ENCODE assay signal across 8 cellular contexts in the genomic region with DNA sequence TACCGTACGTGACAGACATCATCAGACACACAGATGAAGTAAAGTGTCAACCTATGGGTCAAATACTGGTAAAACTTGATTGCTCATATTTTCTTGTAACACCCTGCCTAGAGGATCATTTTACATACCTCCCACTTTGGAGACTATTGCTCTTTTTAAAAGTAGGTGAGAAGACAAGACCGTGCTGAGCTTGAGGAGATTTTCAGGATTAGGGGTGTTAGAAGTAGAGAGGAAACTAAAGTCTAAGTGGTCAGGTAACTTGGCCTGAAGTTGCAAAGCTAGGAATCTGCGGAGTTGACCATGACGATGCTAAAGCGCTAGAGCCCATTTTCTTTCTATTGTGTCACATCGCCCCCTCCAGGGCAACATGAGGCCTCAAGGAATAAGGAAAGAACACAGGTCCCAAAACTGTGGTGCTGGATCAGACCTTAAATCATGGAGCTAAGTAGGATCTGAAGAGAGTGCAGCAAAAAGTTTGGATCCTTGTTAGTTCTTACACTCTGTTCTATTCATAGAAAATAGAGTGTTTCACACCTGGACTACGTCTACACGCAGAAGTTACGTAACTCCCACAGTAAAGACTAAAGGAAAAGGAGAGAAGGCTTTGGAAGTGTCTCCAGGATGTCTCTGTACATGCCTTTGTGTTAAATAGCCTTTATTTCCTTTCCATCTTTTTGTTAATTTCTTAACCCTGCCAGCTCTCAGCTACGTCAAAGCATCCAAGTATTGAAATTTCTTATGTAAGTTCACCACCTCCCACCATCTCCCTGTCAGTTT. TPM values are rescaled to one million over a fixed set of nuclear protein-coding genes. Genes with fewer than 3 reads are reported as not detected.
A peak's percentile ranks its signal among the peaks of the same experiment; 100 is the strongest.
DNase-seq lines count a peak whose midpoint lies in the region; ATAC-seq and TF ChIP-seq lines count a peak whose summit lies in the region.

No MANE protein-coding gene starts in this region.

- peaks cover 16% of the 10 kb centered on the region for H3K79me1 ChIP-seq in mesenchymal stem cell (replicated peaks; ENCODE audit: low read length, poor library complexity, severe bottlenecking)

- no peak overlapping the region for H2AFZ ChIP-seq in mesenchymal stem cell (ENCODE audit: low read depth, low read length)

- H2AK5ac ChIP-seq in mesenchymal stem cell (ENCODE audit: low read length, severe bottlenecking), result no peak overlapping the region

- 36% methylated on average over 7 of the region's 11 CpGs for WGBS in mesenchymal stem cell

- no peaks in the 10 kb centered on the region for H3K27me3 ChIP-seq in Caco-2 (replicated peaks; ENCODE audit: control insufficient read depth, insufficient read depth, low read length)
- H3K27me3 ChIP-seq in HAP-1 (ENCODE audit: low read depth), result no peaks in the 10 kb centered on the region
- no peaks in the 10 kb centered on the region for H3K27me3 ChIP-seq in mesenchymal stem cell (ENCODE audit: control insufficient read depth in 1 of 2, insufficient read depth in 1 of 2, low read length in 2 of 2)
- H3K27me3 ChIP-seq in upper lobe of right lung, result no peaks in the 10 kb centered on the region

- H3K9me3 Mint-ChIP-seq in Caco-2 (ENCODE audit: unreplicated experiment) (no peaks in the 10 kb centered on the region), endothelial cell (ENCODE audit: unreplicated experiment) (no peaks in the 10 kb centered on the region)

- H3K27ac Mint-ChIP-seq in Caco-2 (ENCODE audit: unreplicated experiment), result peak overlapping the region; percentile 21
- H3K27ac Mint-ChIP-seq in endothelial cell (ENCODE audit: unreplicated experiment), result peak overlapping the region; percentile 6

- DNase-seq in Caco-2 (peak; percentile 74 to 83), HAP-1 (ENCODE audit: low spot score in 2 of 2) (peak; percentile 45 to 72), SHP77 (lab: John Stamatoyannopoulos, UW) (peak; percentile 76 to 77), endothelial cell (ENCODE audit: low spot score) (peak; percentile 71), mesenchymal stem cell (peak; percentile 70), upper lobe of right lung (no peak)
- no peak for DNase-seq in activated effector memory CD4-positive, alpha-beta T cell treated with anti-CD3 and anti-CD28 coated beads, Interleukin-2, amount 50 U/mL, for 16 hours

- H3K4me1 Mint-ChIP-seq in Caco-2 (ENCODE audit: low read depth, unreplicated experiment) (peaks cover 39% of the 10 kb centered on the region), endothelial cell (ENCODE audit: unreplicated experiment) (no peaks in the 10 kb centered on the region)

- H4K8ac ChIP-seq in mesenchymal stem cell (ENCODE audit: low read length), result no peak overlapping the region

- H2BK5ac ChIP-seq in mesenchymal stem cell (ENCODE audit: low read depth, low read length, poor library complexity, severe bottlenecking), result no peak overlapping the region

- no peak overlapping the region for H3K23ac ChIP-seq in mesenchymal stem cell (ENCODE audit: low read length in 2 of 2)

- no peak overlapping the region for H3K18ac ChIP-seq in mesenchymal stem cell (ENCODE audit: low read depth in 1 of 2, low read length in 2 of 2)

- H2BK15ac ChIP-seq in mesenchymal stem cell (ENCODE audit: low read depth, poor library complexity, severe bottlenecking), result no peak overlapping the region

- CTCF ChIA-PET in Caco-2 (lab: Charles Lee), result interaction anchor here (0.6 to 4.3 kb wide), 15 partner anchors 9 to 356 kb away, joined by 3 to 136 read pairs (median 5); a partner anchor contains a TSS

- H4K91ac ChIP-seq in mesenchymal stem cell (ENCODE audit: low read length), result no peak overlapping the region

- H3K4me1 ChIP-seq in Caco-2 (peaks cover 12% of the 10 kb centered on the region; the same call in 1 of the 2 replicates), HAP-1 (peaks cover 8% of the 10 kb centered on the region), mesenchymal stem cell (ENCODE audit: control insufficient read depth, insufficient read depth, low read depth, low read length) (no peaks in the 10 kb centered on the region), upper lobe of right lung (no peaks in the 10 kb centered on the region)

- no peak overlapping the region for H3K27ac ChIP-seq in mesenchymal stem cell (ENCODE audit: low read length, poor library complexity, severe bottlenecking)
- no peak overlapping the region for H3K27ac ChIP-seq in upper lobe of right lung

- H3K36me3 ChIP-seq in Caco-2 (ENCODE audit: control insufficient read depth, insufficient read depth, low read length) (no peaks in the 10 kb centered on the region; the same call in 1 of the 2 replicates), HAP-1 (replicated peaks) (no peaks in the 10 kb centered on the region), mesenchymal stem cell (ENCODE audit: control insufficient read depth in 1 of 2, insufficient read depth in 2 of 2, low read depth in 1 of 2, low read length in 2 of 2) (no peaks in the 10 kb centered on the region), upper lobe of right lung (no peaks in the 10 kb centered on the region)

- POLR2A ChIA-PET in Caco-2 (lab: Charles Lee), result interaction anchor here (0.5 to 1.2 kb wide), 2 partner anchors 56 to 58 kb away, joined by 3 to 4 read pairs; no protein-coding TSS in a partner anchor

- no peak overlapping the region for H3K4me3 Mint-ChIP-seq in Caco-2 (ENCODE audit: unreplicated experiment)
- H3K4me3 Mint-ChIP-seq in endothelial cell (ENCODE audit: unreplicated experiment), result no peak overlapping the region

- no TSS peak for BruUV-seq in Caco-2 (replicated peaks; lab: Mats Ljungman, UMichigan)

- H3K4me3 ChIP-seq in Caco-2 (ENCODE audit: low read depth, low read length) (no peak overlapping the region), HAP-1 (no peak overlapping the region), mesenchymal stem cell (ENCODE audit: insufficient read depth in 1 of 2, low read depth in 1 of 2, low read length in 2 of 2) (no peak overlapping the region), upper lobe of right lung (no peak overlapping the region)

- H3K36me3 Mint-ChIP-seq in Caco-2 (ENCODE audit: insufficient read depth, unreplicated experiment) (no peaks in the 10 kb centered on the region), endothelial cell (ENCODE audit: low read depth, unreplicated experiment) (no peaks in the 10 kb centered on the region)

- H3K9me3 ChIP-seq in Caco-2 (no peaks in the 10 kb centered on the region), HAP-1 (no peaks in the 10 kb centered on the region), mesenchymal stem cell (ENCODE audit: control insufficient read depth, low read length) (no peaks in the 10 kb centered on the region), upper lobe of right lung (no peaks in the 10 kb centered on the region)

- intact Hi-C loops in Caco-2 (cut with micrococcal nuclease; ENCODE audit: unreplicated experiment) (loop anchor here (1.0 to 10.0 kb wide), 3 partner anchors 38 to 290 kb away; no protein-coding TSS in a partner anchor), upper lobe of right lung (cut with DNase I) (no loop called here)

- peak overlapping the region; percentile 41 for H3K9ac ChIP-seq in mesenchymal stem cell (ENCODE audit: low read length)

- peak; percentile 81 to 88 for TF ChIP-seq CTCF in Caco-2 (IDR thresholded peaks at IDR 0.05; ENCODE audit: insufficient read depth in 1 of 2, low read depth in 1 of 2, low read length in 1 of 2, severe bottlenecking in 1 of 2, unreplicated experiment in 1 of 2)
- peak; percentile 54 for TF ChIP-seq CTCF in endothelial cell (IDR thresholded peaks at IDR 0.05; ENCODE audit: unreplicated experiment)
- TF ChIP-seq CTCF in upper lobe of right lung (IDR thresholded peaks at IDR 0.05), result peak; percentile 67

- H3K27me3 Mint-ChIP-seq in Caco-2 (ENCODE audit: insufficient read depth, unreplicated experiment) (no peaks in the 10 kb centered on the region), endothelial cell (ENCODE audit: unreplicated experiment) (no peaks in the 10 kb centered on the region)

- H3K4me2 ChIP-seq in mesenchymal stem cell (ENCODE audit: low read length, poor library complexity, severe bottlenecking), result no peak overlapping the region

- no peak overlapping the region for H2BK120ac ChIP-seq in mesenchymal stem cell (ENCODE audit: low read depth, low read length)

- in situ Hi-C loops in HAP-1 (cut with MboI; ENCODE audit: low sequenced_read_pairs), result no loop called here

- H3K14ac ChIP-seq in mesenchymal stem cell (ENCODE audit: low read length in 2 of 2), result no peak overlapping the region

- H3K4ac ChIP-seq in mesenchymal stem cell (ENCODE audit: low read depth in 1 of 2, low read length in 2 of 2), result no peak overlapping the region

- peak; percentile 96 for ATAC-seq in upper lobe of right lung
- ATAC-seq in GM18873 (IDR thresholded peaks at IDR 0.05; ENCODE audit: low FRiP score, unreplicated experiment), result no peak

- H2BK12ac ChIP-seq in mesenchymal stem cell (ENCODE audit: low read length in 2 of 2), result no peak overlapping the region

RNA-seq across cellular contexts. Expression of a gene that starts 8.7 kb away (rescaled TPM):
- 47.2 and 50.4 TPM in 2 replicates for total RNA-seq in Caco-2 (2022)
- 12.0 TPM for total RNA-seq in endothelial cell (ENCODE audit: unreplicated experiment)
- 2.3 TPM for polyA plus RNA-seq in mesenchymal stem cell (2013, experiment 1 of 2)
- polyA plus RNA-seq in mesenchymal stem cell (2013, experiment 2 of 2), result 3.0 TPM
- 18.1 TPM for total RNA-seq in upper lobe of right lung

Comparison
In these comparisons a context has a peak if more than half of its experiments do, and no peak if none do; other contexts are left out.
1. DNase-seq: peak in Caco-2 (2 of 2), HAP-1 (2 of 2), SHP77 (2 of 2), endothelial cell (single experiment) and mesenchymal stem cell (single experiment); none in upper lobe of right lung (single experiment) and activated effector memory CD4-positive, alpha-beta T cell treated with anti-CD3 and anti-CD28 coated beads, Interleukin-2, amount 50 U/mL, for 16 hours (single experiment).
2. Peak in every context shown above with its lines, with median percentiles within 50 percentile points of each other: CTCF ChIP-seq.